ENCODE assay signal across 8 cellular contexts in the genomic region with DNA sequence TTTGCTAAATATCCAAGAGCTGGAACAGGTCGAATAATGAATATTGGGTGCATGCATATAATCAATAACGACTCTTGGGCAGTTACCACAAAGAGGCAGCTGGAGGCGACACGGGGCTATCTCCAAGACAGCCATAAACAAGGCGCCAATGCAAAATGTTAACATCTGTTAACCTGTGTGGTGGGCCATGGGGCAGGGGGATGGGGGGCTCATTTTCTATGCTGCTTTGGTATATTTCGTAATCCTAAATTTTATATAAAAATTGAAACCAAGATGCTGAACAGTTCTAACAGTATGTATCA.
DNase-seq lines count a peak whose midpoint lies in the region; ATAC-seq and TF ChIP-seq lines count a peak whose summit lies in the region.

No MANE protein-coding gene starts in this region.

- peak overlapping the region; percentile 99 for H3K4me3 Mint-ChIP-seq in T-helper 2 cell treated with Interferon-gamma antibody and Interleukin-4, amounts not matched to agents 5 μg/mL and 100 μg/mL, for 36 hours
- peak overlapping the region; percentile 91 to 95 for H3K4me3 Mint-ChIP-seq in stimulated activated naive CD8-positive, alpha-beta T cell treated with anti-CD3 and anti-CD28 coated beads, Interleukin-15, amount 100 ng/mL, for 72 hours

- peak overlapping the region; percentile 49 for H3K27ac ChIP-seq in WERI-Rb-1

- H3K4me1 ChIP-seq in iPS-15b (ENCODE audit: control insufficient read depth, insufficient read depth, low read length) = peaks cover 31% of the 10 kb centered on the region

- no peak for ATAC-seq in stimulated activated naive CD8-positive, alpha-beta T cell treated with anti-CD3 and anti-CD28 coated beads, Interleukin-15, amount 100 ng/mL, for 72 hours

- peak overlapping the region; percentile 14 for H3K9ac ChIP-seq in iPS-15b (ENCODE audit: low read depth, low read length)

- peak overlapping the region; percentile 99 for H3K27ac Mint-ChIP-seq in T-helper 2 cell treated with Interferon-gamma antibody and Interleukin-4, amounts not matched to agents 5 μg/mL and 100 μg/mL, for 36 hours
- H3K27ac Mint-ChIP-seq in stimulated activated naive CD8-positive, alpha-beta T cell treated with anti-CD3 and anti-CD28 coated beads, Interleukin-15, amount 100 ng/mL, for 72 hours = peak overlapping the region in 1 of 2 donors; percentile 97

- H3K27me3 ChIP-seq in WERI-Rb-1 (ENCODE audit: insufficient read depth, low read depth, severe bottlenecking) (no peaks in the 10 kb centered on the region), iPS-15b (ENCODE audit: control insufficient read depth, insufficient read depth, low read length) (no peaks in the 10 kb centered on the region)

- H3K9me3 ChIP-seq in WERI-Rb-1 (ENCODE audit: severe bottlenecking) (no peaks in the 10 kb centered on the region), iPS-15b (ENCODE audit: control insufficient read depth, insufficient read depth, low read length) (no peaks in the 10 kb centered on the region)

- H3K4me3 ChIP-seq in WERI-Rb-1 (ENCODE audit: low read depth, low read length) (peak overlapping the region; percentile 77), iPS-15b (ENCODE audit: low read depth, low read length) (peak overlapping the region; percentile 66)

- H3K36me3 ChIP-seq in WERI-Rb-1 (peaks cover 26% of the 10 kb centered on the region), iPS-15b (ENCODE audit: control insufficient read depth, insufficient read depth, low read length) (peaks cover 9% of the 10 kb centered on the region)

- DNase-seq in T-helper 2 cell treated with Interferon-gamma antibody and Interleukin-4, amounts not matched to agents 5 μg/mL and 100 μg/mL, for 36 hours (ENCODE audit: low spot score) = no peak
- DNase-seq in T-helper 2 cell = no peak
- DNase-seq in WERI-Rb-1 = no peak
- DNase-seq in stimulated activated naive CD8-positive, alpha-beta T cell treated with anti-CD3 and anti-CD28 coated beads, Interleukin-15, amount 100 ng/mL, for 72 hours = no peak
- no peak for DNase-seq in NCI-H1694 treated with DMSO at 0.1 percent for 48 hours (lab: John Stamatoyannopoulos, UW)
- DNase-seq in NCI-H510A (lab: John Stamatoyannopoulos, UW) = no peak
- DNase-seq in NCI-H1105 treated with DMSO at 0.1 percent for 48 hours (lab: John Stamatoyannopoulos, UW) = no peak

- TF ChIP-seq CTCF in WERI-Rb-1 (IDR thresholded peaks at IDR 0.05; ENCODE audit: low read depth, low read length) = 0 out of 2 replicates have a peak, but pooled peaks have one; percentile 2

- peaks cover 25% of the 10 kb centered on the region for H3K36me3 Mint-ChIP-seq in T-helper 2 cell treated with Interferon-gamma antibody and Interleukin-4, amounts not matched to agents 5 μg/mL and 100 μg/mL, for 36 hours (ENCODE audit: low read depth)

- peaks cover 60% of the 10 kb centered on the region for H3K4me1 Mint-ChIP-seq in T-helper 2 cell treated with Interferon-gamma antibody and Interleukin-4, amounts not matched to agents 5 μg/mL and 100 μg/mL, for 36 hours (ENCODE audit: low read depth)
- peaks cover 70% of the 10 kb centered on the region for H3K4me1 Mint-ChIP-seq in stimulated activated naive CD8-positive, alpha-beta T cell treated with anti-CD3 and anti-CD28 coated beads, Interleukin-15, amount 100 ng/mL, for 72 hours

- no peaks in the 10 kb centered on the region for H3K9me3 Mint-ChIP-seq in T-helper 2 cell treated with Interferon-gamma antibody and Interleukin-4, amounts not matched to agents 5 μg/mL and 100 μg/mL, for 36 hours
- no peaks in the 10 kb centered on the region for H3K9me3 Mint-ChIP-seq in stimulated activated naive CD8-positive, alpha-beta T cell treated with anti-CD3 and anti-CD28 coated beads, Interleukin-15, amount 100 ng/mL, for 72 hours

- H3K27me3 Mint-ChIP-seq in T-helper 2 cell treated with Interferon-gamma antibody and Interleukin-4, amounts not matched to agents 5 μg/mL and 100 μg/mL, for 36 hours (ENCODE audit: low read depth) = no peaks in the 10 kb centered on the region
- H3K27me3 Mint-ChIP-seq in stimulated activated naive CD8-positive, alpha-beta T cell treated with anti-CD3 and anti-CD28 coated beads, Interleukin-15, amount 100 ng/mL, for 72 hours = no peaks in the 10 kb centered on the region
